Comparison of ENCODE assay signal across 2 cellular contexts in the genomic region with DNA sequence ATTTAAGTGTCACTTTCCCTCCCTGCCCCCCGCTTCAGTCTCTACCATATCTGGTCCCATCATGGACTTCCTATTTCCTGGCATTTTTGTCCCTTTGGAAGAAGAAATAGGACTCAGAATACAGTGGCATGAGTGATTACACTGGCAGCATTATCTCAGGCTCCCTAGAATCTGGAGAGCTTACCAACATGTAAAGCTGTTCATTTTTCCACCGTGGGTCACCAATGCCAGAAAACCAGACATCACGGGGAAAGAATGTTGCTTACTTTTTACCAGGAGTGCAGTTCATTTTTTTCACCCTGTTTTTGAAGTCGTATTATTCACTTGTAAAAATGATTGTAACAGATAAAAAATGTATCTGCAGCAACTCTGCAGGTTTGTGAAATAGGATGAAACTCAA.
TF ChIP-seq lines count a peak whose summit lies in the region.

No MANE protein-coding gene starts in this region.

TF ChIP-seq in liver, 16 proteins besides CTCF, POLR2A, EP300 and RAD21 (continued from another document):
- TF ChIP-seq REST (IDR thresholded peaks at IDR 0.05) (no peak), ZBTB33 (IDR thresholded peaks at IDR 0.05) (no peak), EGR1 (IDR thresholded peaks at IDR 0.05; ENCODE audit: low read depth in 2 of 2) (no peak), HNF4A (conservative IDR thresholded peaks at IDR 0.05) (no peak), SP1 (IDR thresholded peaks at IDR 0.05) (no peak), TAF1 (conservative IDR thresholded peaks at IDR 0.05) (no peak), HNF4G (IDR thresholded peaks at IDR 0.05) (no peak), FOXA1 (IDR thresholded peaks at IDR 0.05) (no peak), RXRA (IDR thresholded peaks at IDR 0.05) (no peak), YY1 (IDR thresholded peaks at IDR 0.05) (no peak)
- TF ChIP-seq, protein P1, sequence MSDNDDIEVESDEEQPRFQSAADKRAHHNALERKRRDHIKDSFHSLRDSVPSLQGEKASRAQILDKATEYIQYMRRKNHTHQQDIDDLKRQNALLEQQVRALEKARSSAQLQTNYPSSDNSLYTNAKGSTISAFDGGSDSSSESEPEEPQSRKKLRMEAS (IDR thresholded peaks at IDR 0.05): no peak
- TF ChIP-seq, protein P2, sequence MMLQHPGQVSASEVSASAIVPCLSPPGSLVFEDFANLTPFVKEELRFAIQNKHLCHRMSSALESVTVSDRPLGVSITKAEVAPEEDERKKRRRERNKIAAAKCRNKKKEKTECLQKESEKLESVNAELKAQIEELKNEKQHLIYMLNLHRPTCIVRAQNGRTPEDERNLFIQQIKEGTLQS (IDR thresholded peaks at IDR 0.05): no peak

TF ChIP-seq in HepG2, 621 proteins besides CTCF, POLR2A, EP300 and RAD21 (continued from another document):
- TF ChIP-seq ZNF557 (CRISPR knock-in tag; IDR thresholded peaks at IDR 0.05) (no peak), GMEB1 (CRISPR knock-in tag; IDR thresholded peaks at IDR 0.05; ENCODE audit: borderline replicate concordance) (no peak), RNF219 (CRISPR knock-in tag; IDR thresholded peaks at IDR 0.05) (no peak), SP1 (IDR thresholded peaks at IDR 0.05) (no peak), SP1 (CRISPR knock-in tag; IDR thresholded peaks at IDR 0.05) (no peak)
